Comparison of ENCODE assay signal across 1 cellular context in the genomic region with DNA sequence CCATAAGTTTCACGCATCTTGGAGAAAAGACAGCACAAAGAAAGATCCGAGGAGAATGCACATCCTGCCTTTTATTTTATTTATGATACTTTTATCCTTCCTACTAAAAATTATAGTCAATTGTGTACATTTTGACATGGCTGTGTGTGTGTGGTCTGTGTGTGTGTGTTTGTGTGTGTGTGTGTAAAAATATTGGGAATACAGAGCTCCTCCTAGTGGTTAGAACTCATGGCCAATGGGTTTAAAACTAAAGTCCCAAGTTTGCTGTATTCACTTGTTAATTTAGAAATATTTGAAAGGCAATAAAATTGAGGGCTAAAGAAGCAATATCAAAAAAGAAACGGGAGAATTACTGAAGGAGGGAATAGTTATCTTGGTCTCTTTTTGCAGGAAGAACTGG.
TF ChIP-seq lines count a peak whose summit lies in the region.

No MANE protein-coding gene starts in this region.

TF ChIP-seq in IMR-90, 13 proteins besides CTCF, POLR2A, EP300 and RAD21:
- TF ChIP-seq NFE2L2 (IDR thresholded peaks at IDR 0.05; ENCODE audit: low read depth, low read length) (no peak), SMC3 (IDR thresholded peaks at IDR 0.05; ENCODE audit: low read depth, low read length) (no peak), MAZ (IDR thresholded peaks at IDR 0.05; ENCODE audit: borderline replicate concordance, low read depth, low read length) (no peak), RCOR1 (IDR thresholded peaks at IDR 0.05; ENCODE audit: insufficient replicate concordance, low read length) (no peak), CHD1 (IDR thresholded peaks at IDR 0.05; ENCODE audit: low read depth, low read length) (no peak)
TF ChIP-seq in IMR-90: peak in this region for 0.
